ENCODE assay signal across 1 cellular context in genomic region chr19:14603990-14604387, GRCh38.
A peak's percentile ranks its signal among the peaks of the same experiment; 100 is the strongest.
TF ChIP-seq lines count a peak whose summit lies in the region.

No MANE protein-coding gene starts in this region.

TF ChIP-seq in GM12878, 131 proteins besides CTCF, POLR2A, EP300 and RAD21 (continued from another document):
- TF ChIP-seq ATF2 (IDR thresholded peaks at IDR 0.05; ENCODE audit: low read length) = peak; percentile 86
